Comparison of ENCODE assay signal across 8 cellular contexts in genomic region chr10:117653170-117653515, GRCh38.
DNase-seq lines count a peak whose midpoint lies in the region; ATAC-seq and TF ChIP-seq lines count a peak whose summit lies in the region.

No MANE protein-coding gene starts in this region.

- H3K4me3 ChIP-seq in GM06990 (replicated peaks; ENCODE audit: low read depth, low read length) (no peak overlapping the region), H7 (ENCODE audit: insufficient read depth, low read depth, low read length) (no peak overlapping the region)

- H3K27me3 ChIP-seq in GM06990 (replicated peaks; ENCODE audit: control insufficient read depth, insufficient read depth, low read length) (no peaks in the 10 kb centered on the region), H7 (ENCODE audit: control insufficient read depth, insufficient read depth, low read length) (no peaks in the 10 kb centered on the region)

- TF ChIP-seq CTCF in GM06990 (IDR thresholded peaks at IDR 0.05; ENCODE audit: insufficient read depth, low read length, poor library complexity, severe bottlenecking), result no peak

- peak; percentile 80 for ATAC-seq in GM21423 (IDR thresholded peaks at IDR 0.05; ENCODE audit: unreplicated experiment)
- peak; percentile 75 for ATAC-seq in HG03521 (IDR thresholded peaks at IDR 0.05; ENCODE audit: unreplicated experiment)

- DNase-seq in GM06990 (ENCODE audit: extremely low read depth, insufficient read length) (peak; percentile 64), astrocyte of the hippocampus (ENCODE audit: low read depth, low spot score) (peak; percentile 95), Kasumi-1 (lab: John Stamatoyannopoulos, UW) (no peak), H7 (no peak), D341Med (ENCODE audit: low spot score) (no peak)
- DNase-seq in stimulated activated CD4-positive, alpha-beta T cell treated with anti-CD3 and anti-CD28 coated beads, Interleukin-4, amount 100 ng/mL, for 24 hours, result peak; percentile 48

- no peaks in the 10 kb centered on the region for H3K36me3 ChIP-seq in GM06990 (ENCODE audit: control insufficient read depth, insufficient read depth, low read length)
- no peaks in the 10 kb centered on the region for H3K36me3 ChIP-seq in H7 (replicated peaks; ENCODE audit: control insufficient read depth, insufficient read depth, low read length)

Comparison
In these comparisons a context has a peak if more than half of its experiments do, and no peak if none do; other contexts are left out.
1. DNase-seq: peak in GM06990 (single experiment), astrocyte of the hippocampus (single experiment) and stimulated activated CD4-positive, alpha-beta T cell treated with anti-CD3 and anti-CD28 coated beads, Interleukin-4, amount 100 ng/mL, for 24 hours (single experiment); none in Kasumi-1 (0 of 2), H7 (single experiment) and D341Med (single experiment).